ENCODE assay signal across 1 cellular context in genomic region chr12:6662906-6663742, GRCh38.
TF ChIP-seq lines count a peak whose summit lies in the region.

ING4 (minus strand) TSS chr12:6663119; CDS start chr12:6663101, 18 bp downstream.

TF ChIP-seq in K562, 482 proteins besides CTCF, POLR2A, EP300 and RAD21 (continued from another document and continues in another):
- TF ChIP-seq ZNF217 (CRISPR knock-in tag; IDR thresholded peaks at IDR 0.05) (no peak), ZNF175 (CRISPR knock-in tag; IDR thresholded peaks at IDR 0.05; ENCODE audit: low read depth) (peak; percentile 81), KLF16 (IDR thresholded peaks at IDR 0.05) (no peak), ZNF398 (CRISPR knock-in tag; IDR thresholded peaks at IDR 0.05) (no peak), ZNF263 (CRISPR knock-in tag; IDR thresholded peaks at IDR 0.05; ENCODE audit: borderline replicate concordance) (no peak), ZKSCAN3 (CRISPR knock-in tag; IDR thresholded peaks at IDR 0.05) (no peak), SIX5 (IDR thresholded peaks at IDR 0.05; ENCODE audit: borderline replicate concordance in 1 of 2, insufficient read depth in 1 of 2, low read depth in 1 of 2, low read length in 2 of 2) (peak; percentile 80 to 85), SOX6 (IDR thresholded peaks at IDR 0.05) (no peak), CBX3 (IDR thresholded peaks at IDR 0.05; ENCODE audit: borderline replicate concordance in 1 of 2, low read length in 2 of 2) (peak in 1 of 2 experiments; percentile 67; a peak in 1 of 3 replicates), PCBP1 (IDR thresholded peaks at IDR 0.05; ENCODE audit: low read depth, low read length, poor library complexity, severe bottlenecking) (no peak), ZNF717 (CRISPR knock-in tag; IDR thresholded peaks at IDR 0.05) (no peak), ARID3A (IDR thresholded peaks at IDR 0.05; ENCODE audit: borderline replicate concordance, low read depth, low read length) (no peak), EWSR1 (IDR thresholded peaks at IDR 0.05; ENCODE audit: borderline replicate concordance, low read depth, partially characterized antibody) (no peak), IRF1 (CRISPR knock-in tag; IDR thresholded peaks at IDR 0.05; ENCODE audit: borderline replicate concordance) (no peak), CSDE1 (IDR thresholded peaks at IDR 0.05) (peak in 1 of 2 experiments; percentile 88; a peak in 2 of 4 replicates), RFX1 (IDR thresholded peaks at IDR 0.05) (no peak), FOXK1 (CRISPR knock-in tag; IDR thresholded peaks at IDR 0.05; ENCODE audit: borderline replicate concordance) (no peak), RUNX1 (IDR thresholded peaks at IDR 0.05; ENCODE audit: low read depth) (no peak), RERE (CRISPR knock-in tag; IDR thresholded peaks at IDR 0.05; ENCODE audit: borderline replicate concordance) (no peak), LEF1 (IDR thresholded peaks at IDR 0.05) (peak; percentile 24; the same call in 1 of the 2 replicates), SMARCA5 (IDR thresholded peaks at IDR 0.05) (no peak), EGR1 (conservative IDR thresholded peaks at IDR 0.05) (peak; percentile 40), KLF13 (tag; IDR thresholded peaks at IDR 0.05; ENCODE audit: borderline replicate concordance, low read depth) (peak; percentile 77; the same call in 1 of the 2 replicates), U2AF2 (optimal IDR thresholded peaks at IDR 0.05; ENCODE audit: low read depth, low read length) (no peak), SAFB (IDR thresholded peaks at IDR 0.05; ENCODE audit: borderline replicate concordance, low read depth, low read length) (no peak), CEBPB (tag; IDR thresholded peaks at IDR 0.05) (peak; percentile 95), PHF8 (IDR thresholded peaks at IDR 0.05; ENCODE audit: borderline replicate concordance, low read length) (peak; percentile 60; the same call in 1 of the 2 replicates), ZNF79 (CRISPR knock-in tag; IDR thresholded peaks at IDR 0.05; ENCODE audit: low read depth) (no peak), CREBBP (IDR thresholded peaks at IDR 0.05; ENCODE audit: low read depth, low read length) (no peak), TCF15 (CRISPR knock-in tag; IDR thresholded peaks at IDR 0.05) (no peak), ZNF699 (CRISPR knock-in tag; IDR thresholded peaks at IDR 0.05; ENCODE audit: insufficient replicate concordance) (no peak), ZNF764 (CRISPR knock-in tag; IDR thresholded peaks at IDR 0.05; ENCODE audit: low read depth) (no peak)
- TF ChIP-seq, protein P1, sequence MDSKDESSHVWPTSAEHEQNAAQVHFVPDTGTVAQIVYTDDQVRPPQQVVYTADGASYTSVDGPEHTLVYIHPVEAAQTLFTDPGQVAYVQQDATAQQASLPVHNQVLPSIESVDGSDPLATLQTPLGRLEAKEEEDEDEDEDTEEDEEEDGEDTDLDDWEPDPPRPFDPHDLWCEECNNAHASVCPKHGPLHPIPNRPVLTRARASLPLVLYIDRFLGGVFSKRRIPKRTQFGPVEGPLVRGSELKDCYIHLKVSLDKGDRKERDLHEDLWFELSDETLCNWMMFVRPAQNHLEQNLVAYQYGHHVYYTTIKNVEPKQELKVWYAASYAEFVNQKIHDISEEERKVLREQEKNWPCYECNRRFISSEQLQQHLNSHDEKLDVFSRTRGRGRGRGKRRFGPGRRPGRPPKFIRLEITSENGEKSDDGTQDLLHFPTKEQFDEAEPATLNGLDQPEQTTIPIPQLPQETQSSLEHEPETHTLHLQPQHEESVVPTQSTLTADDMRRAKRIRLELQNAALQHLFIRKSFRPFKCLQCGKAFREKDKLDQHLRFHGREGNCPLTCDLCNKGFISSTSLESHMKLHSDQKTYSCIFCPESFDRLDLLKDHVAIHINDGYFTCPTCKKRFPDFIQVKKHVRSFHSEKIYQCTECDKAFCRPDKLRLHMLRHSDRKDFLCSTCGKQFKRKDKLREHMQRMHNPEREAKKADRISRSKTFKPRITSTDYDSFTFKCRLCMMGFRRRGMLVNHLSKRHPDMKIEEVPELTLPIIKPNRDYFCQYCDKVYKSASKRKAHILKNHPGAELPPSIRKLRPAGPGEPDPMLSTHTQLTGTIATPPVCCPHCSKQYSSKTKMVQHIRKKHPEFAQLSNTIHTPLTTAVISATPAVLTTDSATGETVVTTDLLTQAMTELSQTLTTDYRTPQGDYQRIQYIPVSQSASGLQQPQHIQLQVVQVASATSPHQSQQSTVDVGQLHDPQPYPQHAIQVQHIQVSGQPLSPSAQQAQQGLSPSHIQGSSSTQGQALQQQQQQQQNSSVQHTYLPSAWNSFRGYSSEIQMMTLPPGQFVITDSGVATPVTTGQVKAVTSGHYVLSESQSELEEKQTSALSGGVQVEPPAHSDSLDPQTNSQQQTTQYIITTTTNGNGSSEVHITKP (IDR thresholded peaks at IDR 0.05; ENCODE audit: partially characterized antibody), result peak; percentile 30
- TF ChIP-seq, protein P2, sequence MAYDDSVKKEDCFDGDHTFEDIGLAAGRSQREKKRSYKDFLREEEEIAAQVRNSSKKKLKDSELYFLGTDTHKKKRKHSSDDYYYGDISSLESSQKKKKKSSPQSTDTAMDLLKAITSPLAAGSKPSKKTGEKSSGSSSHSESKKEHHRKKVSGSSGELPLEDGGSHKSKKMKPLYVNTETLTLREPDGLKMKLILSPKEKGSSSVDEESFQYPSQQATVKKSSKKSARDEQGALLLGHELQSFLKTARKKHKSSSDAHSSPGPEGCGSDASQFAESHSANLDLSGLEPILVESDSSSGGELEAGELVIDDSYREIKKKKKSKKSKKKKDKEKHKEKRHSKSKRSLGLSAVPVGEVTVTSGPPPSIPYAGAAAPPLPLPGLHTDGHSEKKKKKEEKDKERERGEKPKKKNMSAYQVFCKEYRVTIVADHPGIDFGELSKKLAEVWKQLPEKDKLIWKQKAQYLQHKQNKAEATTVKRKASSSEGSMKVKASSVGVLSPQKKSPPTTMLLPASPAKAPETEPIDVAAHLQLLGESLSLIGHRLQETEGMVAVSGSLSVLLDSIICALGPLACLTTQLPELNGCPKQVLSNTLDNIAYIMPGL (CRISPR knock-in tag; IDR thresholded peaks at IDR 0.05), result no peak
- TF ChIP-seq, protein P3, sequence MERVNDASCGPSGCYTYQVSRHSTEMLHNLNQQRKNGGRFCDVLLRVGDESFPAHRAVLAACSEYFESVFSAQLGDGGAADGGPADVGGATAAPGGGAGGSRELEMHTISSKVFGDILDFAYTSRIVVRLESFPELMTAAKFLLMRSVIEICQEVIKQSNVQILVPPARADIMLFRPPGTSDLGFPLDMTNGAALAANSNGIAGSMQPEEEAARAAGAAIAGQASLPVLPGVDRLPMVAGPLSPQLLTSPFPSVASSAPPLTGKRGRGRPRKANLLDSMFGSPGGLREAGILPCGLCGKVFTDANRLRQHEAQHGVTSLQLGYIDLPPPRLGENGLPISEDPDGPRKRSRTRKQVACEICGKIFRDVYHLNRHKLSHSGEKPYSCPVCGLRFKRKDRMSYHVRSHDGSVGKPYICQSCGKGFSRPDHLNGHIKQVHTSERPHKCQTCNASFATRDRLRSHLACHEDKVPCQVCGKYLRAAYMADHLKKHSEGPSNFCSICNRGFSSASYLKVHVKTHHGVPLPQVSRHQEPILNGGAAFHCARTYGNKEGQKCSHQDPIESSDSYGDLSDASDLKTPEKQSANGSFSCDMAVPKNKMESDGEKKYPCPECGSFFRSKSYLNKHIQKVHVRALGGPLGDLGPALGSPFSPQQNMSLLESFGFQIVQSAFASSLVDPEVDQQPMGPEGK (CRISPR knock-in tag; IDR thresholded peaks at IDR 0.05; ENCODE audit: borderline replicate concordance), result no peak
- TF ChIP-seq, protein P4, sequence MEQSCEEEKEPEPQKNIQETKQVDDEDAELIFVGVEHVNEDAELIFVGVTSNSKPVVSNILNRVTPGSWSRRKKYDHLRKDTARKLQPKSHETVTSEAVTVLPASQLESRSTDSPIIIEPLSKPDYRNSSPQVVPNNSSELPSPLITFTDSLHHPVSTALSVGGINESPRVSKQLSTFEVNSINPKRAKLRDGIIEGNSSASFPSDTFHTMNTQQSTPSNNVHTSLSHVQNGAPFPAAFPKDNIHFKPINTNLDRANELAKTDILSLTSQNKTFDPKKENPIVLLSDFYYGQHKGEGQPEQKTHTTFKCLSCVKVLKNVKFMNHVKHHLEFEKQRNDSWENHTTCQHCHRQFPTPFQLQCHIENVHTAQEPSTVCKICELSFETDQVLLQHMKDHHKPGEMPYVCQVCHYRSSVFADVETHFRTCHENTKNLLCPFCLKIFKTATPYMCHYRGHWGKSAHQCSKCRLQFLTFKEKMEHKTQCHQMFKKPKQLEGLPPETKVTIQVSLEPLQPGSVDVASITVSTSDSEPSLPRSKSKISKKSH (CRISPR knock-in tag; IDR thresholded peaks at IDR 0.05), result no peak
- TF ChIP-seq, protein P5, sequence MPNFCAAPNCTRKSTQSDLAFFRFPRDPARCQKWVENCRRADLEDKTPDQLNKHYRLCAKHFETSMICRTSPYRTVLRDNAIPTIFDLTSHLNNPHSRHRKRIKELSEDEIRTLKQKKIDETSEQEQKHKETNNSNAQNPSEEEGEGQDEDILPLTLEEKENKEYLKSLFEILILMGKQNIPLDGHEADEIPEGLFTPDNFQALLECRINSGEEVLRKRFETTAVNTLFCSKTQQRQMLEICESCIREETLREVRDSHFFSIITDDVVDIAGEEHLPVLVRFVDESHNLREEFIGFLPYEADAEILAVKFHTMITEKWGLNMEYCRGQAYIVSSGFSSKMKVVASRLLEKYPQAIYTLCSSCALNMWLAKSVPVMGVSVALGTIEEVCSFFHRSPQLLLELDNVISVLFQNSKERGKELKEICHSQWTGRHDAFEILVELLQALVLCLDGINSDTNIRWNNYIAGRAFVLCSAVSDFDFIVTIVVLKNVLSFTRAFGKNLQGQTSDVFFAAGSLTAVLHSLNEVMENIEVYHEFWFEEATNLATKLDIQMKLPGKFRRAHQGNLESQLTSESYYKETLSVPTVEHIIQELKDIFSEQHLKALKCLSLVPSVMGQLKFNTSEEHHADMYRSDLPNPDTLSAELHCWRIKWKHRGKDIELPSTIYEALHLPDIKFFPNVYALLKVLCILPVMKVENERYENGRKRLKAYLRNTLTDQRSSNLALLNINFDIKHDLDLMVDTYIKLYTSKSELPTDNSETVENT (CRISPR knock-in tag; IDR thresholded peaks at IDR 0.05), result no peak
